In genomic region chrX:46545111-46546005, GRCh38 we compare ENCODE assay signal across 8 cellular contexts. TPM values are rescaled to one million over a fixed set of nuclear protein-coding genes. Genes with fewer than 3 reads are reported as not detected.
A peak's percentile ranks its signal among the peaks of the same experiment; 100 is the strongest.
DNase-seq lines count a peak whose midpoint lies in the region; ATAC-seq, FAIRE-seq and TF ChIP-seq lines count a peak whose summit lies in the region.

Gene ZNF674, minus strand, starts transcription at chrX:46545421. Its CDS starts 3,334 bp downstream, at chrX:46542087.

- DNase-seq in GM12892 (ENCODE audit: insufficient read length) (peak; percentile 68), NCI-H1417 treated with DMSO at 0.1 percent for 48 hours (lab: John Stamatoyannopoulos, UW) (peak; percentile 53), T follicular helper cell (ENCODE audit: low read depth) (peak; percentile 89), amniotic stem cell (lab: John Stamatoyannopoulos, UW) (peak; percentile 79), right atrium auricular region (ENCODE audit: low spot score) (peak; percentile 91), psoas muscle (peak; percentile 92 to 96), urothelium cell line (ENCODE audit: low spot score) (peak; percentile 91)

- peaks cover 0 to 11% of the 10 kb centered on the region in 2 donors for H3K4me1 ChIP-seq in right atrium auricular region
- peaks cover 5% of the 10 kb centered on the region for H3K4me1 ChIP-seq in psoas muscle

- peak; percentile 95 for FAIRE-seq in GM12892 (lab: Jason Lieb, UNC)
- peak; percentile 59 for FAIRE-seq in urothelium cell line (lab: Jason Lieb, UNC)

- intact Hi-C loops in psoas muscle (cut with DNase I): no loop called here

- ATAC-seq in HG02840 (IDR thresholded peaks at IDR 0.05; ENCODE audit: low FRiP score, unreplicated experiment): peak; percentile 82
- peak; percentile 95 to 98 (median 96) for ATAC-seq in psoas muscle

- H3K9me3 ChIP-seq in right atrium auricular region (no peaks in the 10 kb centered on the region), psoas muscle (no peaks in the 10 kb centered on the region)

- TF ChIP-seq POLR2A in GM12892 (IDR thresholded peaks at IDR 0.05; ENCODE audit: low read depth, low read length): peak; percentile 76

- peak within 1 kb of the TSS; percentile 79 to 81 for H3K27ac ChIP-seq in right atrium auricular region
- H3K27ac ChIP-seq in psoas muscle: peak within 1 kb of the TSS; percentile 87

- no peaks in the 10 kb centered on the region for H3K36me3 ChIP-seq in right atrium auricular region
- peaks cover 0 to 22% of the 10 kb centered on the region in 2 donors for H3K36me3 ChIP-seq in psoas muscle (ENCODE audit: insufficient read depth in 1 of 2, low read depth in 1 of 2)

- TF ChIP-seq CTCF in right atrium auricular region (IDR thresholded peaks at IDR 0.05): peak in 1 of 2 donors; percentile 41
- peak; percentile 12 for TF ChIP-seq CTCF in psoas muscle (IDR thresholded peaks at IDR 0.05)

- WGBS in psoas muscle, 3 donors: 0 to 32% (median 0%) methylated on average over 48 to 57 of the region's 57 CpGs

- H3K4me3 ChIP-seq in right atrium auricular region (peak within 1 kb of the TSS; percentile 67 to 75), psoas muscle (peak within 1 kb of the TSS; percentile 85)

- H3K27me3 ChIP-seq in right atrium auricular region: no peaks in the 10 kb centered on the region
- no peaks in the 10 kb centered on the region for H3K27me3 ChIP-seq in psoas muscle (ENCODE audit: insufficient read depth in 3 of 3, low read length in 2 of 3)

RNA-seq across cellular contexts. Expression of gene ZNF674, which starts in this region (rescaled TPM):
- 2.9 TPM for polyA plus RNA-seq in GM12892 (2012; ENCODE audit: missing spikeins)
- total RNA-seq in right atrium auricular region (1 to 10 TPM; 2.4 to 2.9 TPM), psoas muscle (1 to 10 TPM; 2.4 to 3.2 (median 2.5) TPM)
- polyA plus RNA-seq in psoas muscle: 1 to 10 TPM; 1.3 to 2.8 (median 1.5) TPM

Comparison
In these comparisons a context has a peak if more than half of its experiments do, and no peak if none do; other contexts are left out.
1. Peak in every context shown above with its lines: DNase-seq, ATAC-seq, H3K4me3 ChIP-seq and H3K27ac ChIP-seq.